17 cellular contexts compared by ENCODE assay signal in the genomic region with DNA sequence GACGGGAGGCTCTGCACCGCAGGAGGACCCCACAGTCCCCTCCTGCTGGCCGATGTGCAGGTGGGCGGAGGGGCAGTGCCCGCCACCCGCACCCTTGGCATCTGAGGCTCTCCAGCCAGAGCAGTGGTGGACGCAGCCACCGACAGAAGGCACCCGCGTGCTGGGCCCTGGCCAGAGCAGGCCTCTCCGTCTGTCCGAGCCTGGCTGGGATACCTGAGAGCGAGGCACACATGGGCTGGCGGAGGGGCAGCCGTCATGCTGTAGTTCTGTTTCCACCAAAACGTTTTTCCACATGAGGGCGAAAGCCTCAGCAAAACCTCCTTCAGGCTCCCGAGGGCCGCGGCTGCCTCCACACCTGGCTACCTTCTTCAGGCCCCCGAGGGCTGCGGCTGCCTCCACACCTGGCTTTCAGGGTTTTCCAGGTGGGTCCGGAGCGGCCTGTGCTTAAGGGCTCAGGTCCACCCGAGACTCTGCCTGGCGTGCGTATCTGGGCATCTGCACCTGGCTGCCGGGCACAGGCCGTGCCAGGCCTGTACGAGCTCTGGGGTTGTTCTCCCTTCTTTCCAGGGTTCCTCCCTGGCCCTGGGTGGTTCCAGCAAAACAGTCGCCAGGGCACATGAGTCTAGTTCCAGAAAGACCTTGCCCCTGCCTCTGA.
DNase-seq lines count a peak whose midpoint lies in the region; ATAC-seq and TF ChIP-seq lines count a peak whose summit lies in the region.
"Had no signal": no experiment of that assay in that cellular context is flagged by ENCODE, and none has a peak within 500 bp of the region (broad histone marks: within the 10 kb centered on the region; RNA-seq: fewer than 3 reads in every experiment).

No MANE protein-coding gene starts in this region.

- TF ChIP-seq CTCF in natural killer cell (IDR thresholded peaks at IDR 0.05) (no peak), lower lobe of right lung (IDR thresholded peaks at IDR 0.05) (no peak), sigmoid colon (IDR thresholded peaks at IDR 0.05) (no peak), GM13976 (IDR thresholded peaks at IDR 0.05; ENCODE audit: borderline replicate concordance, control extremely low read depth, extremely low read depth, insufficient read depth, missing control alignments) (no peak)

- H3K4me1 Mint-ChIP-seq in natural killer cell treated with Interleukin-12 subunit alpha and Interleukin-12 subunit beta and Interleukin-15 and Interleukin-18, amount 100 ng/mL, for 72 hours (ENCODE audit: low read depth in 2 of 2), result peaks cover 0 to 3% of the 10 kb centered on the region in 2 donors
- peaks cover 0 to 10% of the 10 kb centered on the region in 2 donors for H3K4me1 Mint-ChIP-seq in natural killer cell
- no peaks in the 10 kb centered on the region for H3K4me1 Mint-ChIP-seq in T-helper 2 cell treated with Interferon-gamma antibody and Interleukin-4, amounts not matched to agents 5 μg/mL and 100 μg/mL, for 36 hours (ENCODE audit: low read depth)
- H3K4me1 Mint-ChIP-seq: GM23338 had no signal

- no peak for TF ChIP-seq POLR2A in sigmoid colon (IDR thresholded peaks at IDR 0.05)

- H3K9me3 ChIP-seq in lower lobe of right lung (no peaks in the 10 kb centered on the region), sigmoid colon (no peaks in the 10 kb centered on the region)
- H3K9me3 ChIP-seq: BLaER1, Caco-2, HAP-1 had no signal

- TF ChIP-seq EP300 in sigmoid colon (IDR thresholded peaks at IDR 0.05), result no peak

- no peaks in the 10 kb centered on the region for H3K36me3 Mint-ChIP-seq in natural killer cell treated with Interleukin-12 subunit alpha and Interleukin-12 subunit beta and Interleukin-15 and Interleukin-18, amount 100 ng/mL, for 72 hours
- H3K36me3 Mint-ChIP-seq in natural killer cell, result no peaks in the 10 kb centered on the region
- no peaks in the 10 kb centered on the region for H3K36me3 Mint-ChIP-seq in T-helper 2 cell treated with Interferon-gamma antibody and Interleukin-4, amounts not matched to agents 5 μg/mL and 100 μg/mL, for 36 hours (ENCODE audit: low read depth)

- no peak overlapping the region for H3K27ac Mint-ChIP-seq in natural killer cell treated with Interleukin-12 subunit alpha and Interleukin-12 subunit beta and Interleukin-15 and Interleukin-18, amount 100 ng/mL, for 72 hours
- no peak overlapping the region for H3K27ac Mint-ChIP-seq in natural killer cell
- H3K27ac Mint-ChIP-seq in T-helper 2 cell treated with Interferon-gamma antibody and Interleukin-4, amounts not matched to agents 5 μg/mL and 100 μg/mL, for 36 hours, result no peak overlapping the region
- H3K27ac Mint-ChIP-seq: GM23338 had no signal

- in situ Hi-C loops in GM13976 (cut with MboI; ENCODE audit: low sequenced_read_pairs, unreplicated experiment), result no loop called here

- no peak for ATAC-seq in natural killer cell treated with Interleukin-12 subunit alpha and Interleukin-12 subunit beta and Interleukin-15 and Interleukin-18, amount 100 ng/mL, for 72 hours
- ATAC-seq in natural killer cell (no peak), lower lobe of right lung (no peak)

- intact Hi-C loops in natural killer cell (cut with micrococcal nuclease), result loop anchor here (5.0 to 10.0 kb wide), 2 partner anchors 139 to 252 kb away; no protein-coding TSS in a partner anchor
- intact Hi-C loops in lower lobe of right lung (cut with DNase I), result no loop called here
- intact Hi-C loops in sigmoid colon (cut with DNase I), result loop anchor here (10.0 kb wide), 1 partner anchor 92 kb away; no protein-coding TSS in a partner anchor

- no peaks in the 10 kb centered on the region for H3K4me1 ChIP-seq in lower lobe of right lung
- H3K4me1 ChIP-seq in sigmoid colon, result no peaks in the 10 kb centered on the region
- H3K4me1 ChIP-seq: Caco-2 had no signal

- no peaks in the 10 kb centered on the region for H3K27me3 ChIP-seq in lower lobe of right lung (ENCODE audit: low read depth)
- no peaks in the 10 kb centered on the region for H3K27me3 ChIP-seq in sigmoid colon
- H3K27me3 ChIP-seq: BLaER1 had no signal

- H3K9me3 Mint-ChIP-seq in natural killer cell treated with Interleukin-12 subunit alpha and Interleukin-12 subunit beta and Interleukin-15 and Interleukin-18, amount 100 ng/mL, for 72 hours, result no peaks in the 10 kb centered on the region
- no peaks in the 10 kb centered on the region for H3K9me3 Mint-ChIP-seq in natural killer cell
- H3K9me3 Mint-ChIP-seq in T-helper 2 cell treated with Interferon-gamma antibody and Interleukin-4, amounts not matched to agents 5 μg/mL and 100 μg/mL, for 36 hours, result no peaks in the 10 kb centered on the region
- H3K9me3 Mint-ChIP-seq: CD8-positive, alpha-beta memory T cell; GM23338 had no signal

- WGBS in sigmoid colon, 2 donors, result 94 to 95% methylated on average over 31 of the region's 31 CpGs

- H3K27ac ChIP-seq in lower lobe of right lung (no peak overlapping the region), sigmoid colon (no peak overlapping the region)
- H3K27ac ChIP-seq: BLaER1, HL-60 had no signal

- no peaks in the 10 kb centered on the region for H3K27me3 Mint-ChIP-seq in natural killer cell treated with Interleukin-12 subunit alpha and Interleukin-12 subunit beta and Interleukin-15 and Interleukin-18, amount 100 ng/mL, for 72 hours
- H3K27me3 Mint-ChIP-seq in natural killer cell (ENCODE audit: low read depth in 2 of 2), result no peaks in the 10 kb centered on the region
- H3K27me3 Mint-ChIP-seq in T-helper 2 cell treated with Interferon-gamma antibody and Interleukin-4, amounts not matched to agents 5 μg/mL and 100 μg/mL, for 36 hours (ENCODE audit: low read depth), result no peaks in the 10 kb centered on the region

- no peak overlapping the region for H3K4me3 ChIP-seq in lower lobe of right lung
- no peak overlapping the region for H3K4me3 ChIP-seq in sigmoid colon
- H3K4me3 ChIP-seq: BLaER1, GM23338, HAP-1 had no signal

- H3K36me3 ChIP-seq in lower lobe of right lung (peaks cover 33% of the 10 kb centered on the region), sigmoid colon (peaks cover 0 to 27% (median 11%) of the 10 kb centered on the region in 4 donors)
- H3K36me3 ChIP-seq: HAP-1 had no signal

- peak; percentile 58 for DNase-seq in natural killer cell treated with Interleukin-12 subunit alpha and Interleukin-12 subunit beta and Interleukin-15 and Interleukin-18, amount 100 ng/mL, for 72 hours (ENCODE audit: low spot score)
- DNase-seq in natural killer cell (no peak), lower lobe of right lung (peak; percentile 37), sigmoid colon (peak; percentile 50), GM13976 (ENCODE audit: low spot score) (no peak), NCI-H526 treated with DMSO at 0.1 percent for 48 hours (lab: John Stamatoyannopoulos, UW) (no peak)
- DNase-seq in T-helper 2 cell treated with Interferon-gamma antibody and Interleukin-4, amounts not matched to agents 5 μg/mL and 100 μg/mL, for 36 hours (ENCODE audit: low spot score), result no peak
- no peak for DNase-seq in stimulated activated CD4-positive, alpha-beta T cell treated with anti-CD3 and anti-CD28 coated beads, Interleukin-12 subunit alpha, Interleukin-12 subunit beta, amount 100 ng/mL, for 4 hours
- DNase-seq: 8988T; AML-193; Caco-2; CD8-positive, alpha-beta memory T cell; DMS53 had no signal

- H3K4me3 Mint-ChIP-seq in natural killer cell treated with Interleukin-12 subunit alpha and Interleukin-12 subunit beta and Interleukin-15 and Interleukin-18, amount 100 ng/mL, for 72 hours, result no peak overlapping the region
- H3K4me3 Mint-ChIP-seq in natural killer cell, result no peak overlapping the region
- H3K4me3 Mint-ChIP-seq in T-helper 2 cell treated with Interferon-gamma antibody and Interleukin-4, amounts not matched to agents 5 μg/mL and 100 μg/mL, for 36 hours, result no peak overlapping the region
- H3K4me3 Mint-ChIP-seq: CD8-positive, alpha-beta memory T cell; GM23338 had no signal

Comparison
In these comparisons a context has a peak if more than half of its experiments do, and no peak if none do; other contexts are left out.
1. DNase-seq: peak in natural killer cell treated with Interleukin-12 subunit alpha and Interleukin-12 subunit beta and Interleukin-15 and Interleukin-18, amount 100 ng/mL, for 72 hours (single experiment), lower lobe of right lung (single experiment) and sigmoid colon (single experiment); none in natural killer cell (single experiment), T-helper 2 cell treated with Interferon-gamma antibody and Interleukin-4, amounts not matched to agents 5 μg/mL and 100 μg/mL, for 36 hours (single experiment), stimulated activated CD4-positive, alpha-beta T cell treated with anti-CD3 and anti-CD28 coated beads, Interleukin-12 subunit alpha, Interleukin-12 subunit beta, amount 100 ng/mL, for 4 hours (single experiment), GM13976 (single experiment) and NCI-H526 treated with DMSO at 0.1 percent for 48 hours (single experiment).